Comparison of ENCODE assay signal across 12 cellular contexts in genomic region chr15:63491116-63491817, GRCh38. TPM values are rescaled to one million over a fixed set of nuclear protein-coding genes. Genes with fewer than 3 reads are reported as not detected.
DNase-seq lines count a peak whose midpoint lies in the region; ATAC-seq and TF ChIP-seq lines count a peak whose summit lies in the region.
"Had no signal": no experiment of that assay in that cellular context is flagged by ENCODE, and none has a peak within 500 bp of the region (broad histone marks: within the 10 kb centered on the region; RNA-seq: fewer than 3 reads in every experiment).

No MANE protein-coding gene starts in this region.

- BruUV-seq in MCF 10A (replicated peaks; lab: Mats Ljungman, UMichigan): no TSS peak

- peaks cover 69% of the 10 kb centered on the region for H3K4me1 Mint-ChIP-seq in activated naive CD4-positive, alpha-beta T cell treated with anti-CD3 and anti-CD28 coated beads, Interleukin-2, amount 50 U/mL, for 24 hours
- peaks cover 13% of the 10 kb centered on the region for H3K4me1 Mint-ChIP-seq in type B pancreatic cell (ENCODE audit: unreplicated experiment)
- peaks cover 30% of the 10 kb centered on the region for H3K4me1 Mint-ChIP-seq in MCF 10A (ENCODE audit: insufficient read depth, unreplicated experiment)

- H3K27me3 Mint-ChIP-seq in activated naive CD4-positive, alpha-beta T cell treated with anti-CD3 and anti-CD28 coated beads, Interleukin-2, amount 50 U/mL, for 24 hours: no peaks in the 10 kb centered on the region
- peaks cover 22% of the 10 kb centered on the region for H3K27me3 Mint-ChIP-seq in type B pancreatic cell
- no peaks in the 10 kb centered on the region for H3K27me3 Mint-ChIP-seq in MCF 10A (ENCODE audit: insufficient read depth, unreplicated experiment)

- no peak overlapping the region for H3K4me3 Mint-ChIP-seq in activated naive CD4-positive, alpha-beta T cell treated with anti-CD3 and anti-CD28 coated beads, Interleukin-2, amount 50 U/mL, for 24 hours
- no peak overlapping the region for H3K4me3 Mint-ChIP-seq in type B pancreatic cell
- no peak overlapping the region for H3K4me3 Mint-ChIP-seq in MCF 10A (ENCODE audit: unreplicated experiment)

- CTCF ChIA-PET in MCF 10A (lab: Yijun Ruan, JAX): interaction anchor here (0.6 kb wide), 1 partner anchor 54 kb away, joined by 3 read pairs; no protein-coding TSS in a partner anchor

- intact Hi-C loops in left ventricle myocardium superior (cut with micrococcal nuclease): no loop called here
- intact Hi-C loops in MCF 10A (cut with micrococcal nuclease): no loop called here

- no peak for TF ChIP-seq CTCF in type B pancreatic cell (conservative IDR thresholded peaks at IDR 0.05)
- TF ChIP-seq CTCF in MCF 10A (IDR thresholded peaks at IDR 0.05; ENCODE audit: unreplicated experiment): no peak

- H3K27ac Mint-ChIP-seq in activated naive CD4-positive, alpha-beta T cell treated with anti-CD3 and anti-CD28 coated beads, Interleukin-2, amount 50 U/mL, for 24 hours: peak overlapping the region; percentile 71
- H3K27ac Mint-ChIP-seq in type B pancreatic cell (no peak overlapping the region), MCF 10A (ENCODE audit: low read depth, unreplicated experiment) (no peak overlapping the region)
- H3K27ac Mint-ChIP-seq: progenitor cell of endocrine pancreas had no signal

- no peak for DNase-seq in activated naive CD4-positive, alpha-beta T cell treated with Interleukin-2 at 50 U/mL for 16 hours
- DNase-seq in OCI-M1 (lab: John Stamatoyannopoulos, UW) (peak; percentile 39), left ventricle myocardium superior (no peak), type B pancreatic cell (ENCODE audit: extremely low spot score, unreplicated experiment) (peak; percentile 10), MCF 10A (ENCODE audit: unreplicated experiment) (no peak)
- DNase-seq: activated CD4-positive, alpha-beta T cell treated with anti-CD3 and anti-CD28 coated beads for 4 hours; BE2C had no signal

- POLR2A ChIA-PET in MCF 10A (lab: Yijun Ruan, JAX): interaction anchor here (2.6 kb wide), 1 partner anchor 8 kb away, joined by 20 read pairs; no protein-coding TSS in a partner anchor

- ATAC-seq in left ventricle myocardium superior (peak; percentile 60), GM21619 (IDR thresholded peaks at IDR 0.05; ENCODE audit: unreplicated experiment) (no peak), GM19397 (IDR thresholded peaks at IDR 0.05; ENCODE audit: unreplicated experiment) (no peak)
- ATAC-seq: K562 had no signal

- H3K36me3 Mint-ChIP-seq in activated naive CD4-positive, alpha-beta T cell treated with anti-CD3 and anti-CD28 coated beads, Interleukin-2, amount 50 U/mL, for 24 hours: no peaks in the 10 kb centered on the region
- no peaks in the 10 kb centered on the region for H3K36me3 Mint-ChIP-seq in type B pancreatic cell
- H3K36me3 Mint-ChIP-seq in MCF 10A (ENCODE audit: insufficient read depth, unreplicated experiment): no peaks in the 10 kb centered on the region

- no peaks in the 10 kb centered on the region for H3K9me3 Mint-ChIP-seq in activated naive CD4-positive, alpha-beta T cell treated with anti-CD3 and anti-CD28 coated beads, Interleukin-2, amount 50 U/mL, for 24 hours
- no peaks in the 10 kb centered on the region for H3K9me3 Mint-ChIP-seq in type B pancreatic cell
- H3K9me3 Mint-ChIP-seq in MCF 10A (ENCODE audit: unreplicated experiment): no peaks in the 10 kb centered on the region

RNA-seq across cellular contexts. Expression of gene USP3, which starts 13.1 kb away (rescaled TPM):
- total RNA-seq in left ventricle myocardium superior: 18.1 TPM
- 42.3 and 57.3 TPM in 2 replicates for total RNA-seq in type B pancreatic cell (ENCODE audit: low replicate concordance)
- total RNA-seq in MCF 10A (2022): 59.0 and 70.2 TPM in 2 replicates

Comparison
In these comparisons a context has a peak if more than half of its experiments do, and no peak if none do; other contexts are left out.
1. DNase-seq: peak in OCI-M1 (single experiment) and type B pancreatic cell (single experiment); none in activated naive CD4-positive, alpha-beta T cell treated with Interleukin-2 at 50 U/mL for 16 hours (single experiment), left ventricle myocardium superior (single experiment) and MCF 10A (single experiment).